8 cellular contexts compared by ENCODE assay signal in the genomic region with DNA sequence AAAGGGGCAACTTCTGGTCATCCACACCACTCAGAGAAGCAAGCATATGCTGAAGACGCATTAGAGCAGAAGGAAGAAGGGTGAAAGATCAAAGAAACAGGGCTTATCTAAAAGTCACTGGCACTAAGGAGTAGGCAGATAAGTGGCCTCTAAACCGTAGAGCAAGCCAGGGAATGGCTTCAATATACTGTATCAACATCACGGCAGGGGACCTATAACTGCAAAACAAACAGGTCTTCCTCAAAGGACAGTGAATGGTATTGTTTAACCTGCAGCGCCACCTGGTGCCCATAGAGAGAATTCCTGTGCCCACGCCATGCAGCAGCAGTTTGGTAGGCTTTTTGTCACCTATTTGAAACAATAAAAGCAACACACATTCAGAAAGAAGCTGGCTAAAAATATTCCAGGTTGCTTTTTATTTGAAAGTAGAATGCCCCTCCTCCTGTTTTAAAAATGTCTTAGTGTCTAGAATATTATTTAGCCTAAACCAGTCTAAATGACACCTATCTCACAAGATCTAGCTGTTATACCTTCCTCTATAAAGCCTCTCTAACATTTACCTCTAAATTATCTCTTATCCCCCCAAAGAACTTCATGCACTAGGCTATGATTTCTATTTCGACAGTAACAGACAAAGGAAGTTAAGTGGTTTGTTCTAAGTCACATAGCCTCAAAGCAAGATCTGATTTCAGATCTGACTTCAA. TPM values are rescaled to one million over a fixed set of nuclear protein-coding genes. Genes with fewer than 3 reads are reported as not detected.
DNase-seq lines count a peak whose midpoint lies in the region; ATAC-seq and TF ChIP-seq lines count a peak whose summit lies in the region.

No MANE protein-coding gene starts in this region.

- intact Hi-C loops in IMR-90 (cut with micrococcal nuclease), result loop anchor here (1.0 to 5.0 kb wide), 3 partner anchors 32 to 682 kb away; no protein-coding TSS in a partner anchor
- intact Hi-C loops in PC-9 (cut with micrococcal nuclease; ENCODE audit: unreplicated experiment), result loop anchor here (1.0 to 10.0 kb wide), 4 partner anchors 32 to 680 kb away; no protein-coding TSS in a partner anchor

- no peak overlapping the region for H3K56ac ChIP-seq in IMR-90 (ENCODE audit: extremely low read depth, insufficient read depth, low read length)

- no peak overlapping the region for H3K4me3 ChIP-seq in IMR-90 (ENCODE audit: insufficient read depth, low read depth, low read length)
- H3K4me3 ChIP-seq in PC-9, result no peak overlapping the region
- H3K4me3 ChIP-seq in neural cell (ENCODE audit: low read length), result no peak overlapping the region
- no peak overlapping the region for H3K4me3 ChIP-seq in thoracic aorta

- no peaks in the 10 kb centered on the region for H3K79me2 ChIP-seq in PC-9 (ENCODE audit: low read depth)
- no peaks in the 10 kb centered on the region for H3K79me2 ChIP-seq in neural cell (replicated peaks; ENCODE audit: insufficient read depth, low read length)

- H2BK20ac ChIP-seq in IMR-90 (ENCODE audit: low read depth, low read length), result no peak overlapping the region

- H3F3A ChIP-seq in PC-9 (ENCODE audit: insufficient read depth, low read depth) (peaks cover 11% of the 10 kb centered on the region; the same call in 1 of the 2 replicates), neural cell (ENCODE audit: insufficient read depth, low read length, poor library complexity, severe bottlenecking) (peaks cover 5% of the 10 kb centered on the region)

- POLR2A ChIA-PET in IMR-90 (lab: Charles Lee; ENCODE audit: unreplicated experiment) (no interaction called here), PC-9 (lab: Charles Lee; ENCODE audit: unreplicated experiment) (interaction anchor here (0.6 kb wide), 1 partner anchor 463 kb away, joined by 6 read pairs; no protein-coding TSS in a partner anchor)

- in situ Hi-C loops in IMR-90 (cut with MboI; ENCODE audit: low sequenced_read_pairs), result loop anchor here (10.0 kb wide), 1 partner anchor 690 kb away; no protein-coding TSS in a partner anchor

- H2BK15ac ChIP-seq in IMR-90 (ENCODE audit: low read depth, low read length), result no peak overlapping the region

- TF ChIP-seq EP300 in neural cell (conservative IDR thresholded peaks at IDR 0.05; ENCODE audit: poor library complexity, severe bottlenecking), result peak; percentile 20

- H2AFZ ChIP-seq in IMR-90 (replicated peaks; ENCODE audit: low read length, poor library complexity), result no peak overlapping the region
- H2AFZ ChIP-seq in PC-9, result no peak overlapping the region
- H2AFZ ChIP-seq in neural cell (ENCODE audit: low read depth, low read length), result no peak overlapping the region

- 0 out of 2 replicates have a peak overlapping the region, but pooled peaks have one; percentile 6 for H3K23ac ChIP-seq in IMR-90 (ENCODE audit: low read depth, low read length)

- H3K27ac ChIP-seq in IMR-90 (ENCODE audit: insufficient read depth, low read length) (peak overlapping the region; percentile 19; the same call in 1 of the 2 replicates), PC-9 (no peak overlapping the region), neural cell (ENCODE audit: low read length) (no peak overlapping the region), thoracic aorta (peak overlapping the region; percentile 87 to 89)

- H3K36me3 ChIP-seq in IMR-90 (ENCODE audit: control insufficient read depth, insufficient read depth, low read length) (peaks cover 23% of the 10 kb centered on the region), PC-9 (ENCODE audit: low read depth) (peaks cover 16% of the 10 kb centered on the region; the same call in 1 of the 2 replicates), neural cell (ENCODE audit: insufficient read depth, low read length) (peaks cover 5% of the 10 kb centered on the region), thoracic aorta (peaks cover 14% of the 10 kb centered on the region)

- H3K4me1 ChIP-seq in IMR-90 (ENCODE audit: control insufficient read depth, insufficient read depth, low read length), result peaks cover 20% of the 10 kb centered on the region
- no peaks in the 10 kb centered on the region for H3K4me1 ChIP-seq in PC-9 (replicated peaks; ENCODE audit: insufficient read depth)
- peaks cover 21 to 84% of the 10 kb centered on the region in 2 donors for H3K4me1 ChIP-seq in thoracic aorta (ENCODE audit: control insufficient read depth in 1 of 2, low read depth in 2 of 2)

- TF ChIP-seq RAD21 in IMR-90 (IDR thresholded peaks at IDR 0.05; ENCODE audit: low read length) (peak; percentile 85), neural cell (conservative IDR thresholded peaks at IDR 0.05) (peak; percentile 93)

- no CpG with 5 or more reads among the region's 6 CpGs for WGBS in IMR-90 (ENCODE audit: extremely low coverage in 2 of 2, insufficient read length in 1 of 2), 2 experiments

- H3K9ac ChIP-seq in IMR-90 (ENCODE audit: low read depth, low read length) (0 out of 2 replicates have a peak overlapping the region, but pooled peaks have one; percentile 3), neural cell (ENCODE audit: low read length) (no peak overlapping the region)

- H3K9me1 ChIP-seq in IMR-90 (ENCODE audit: insufficient read depth, low read length), result peaks cover 14% of the 10 kb centered on the region

- peak overlapping the region; percentile 38; the same call in 1 of the 2 replicates for H2AK5ac ChIP-seq in IMR-90 (ENCODE audit: low read depth, low read length)

- peak overlapping the region; percentile 51 for H4K91ac ChIP-seq in IMR-90 (ENCODE audit: insufficient read depth, low read depth, low read length)

- H2AK9ac ChIP-seq in IMR-90 (replicated peaks; ENCODE audit: low read depth, low read length, poor library complexity), result peak overlapping the region; percentile 2

- peak; percentile 96 for ATAC-seq in GM21423 (IDR thresholded peaks at IDR 0.05; ENCODE audit: unreplicated experiment)
- peak; percentile 40 for ATAC-seq in IMR-90 (ENCODE audit: low read depth)
- no peak for ATAC-seq in thoracic aorta (ENCODE audit: insufficient number of reproducible peaks, low FRiP score, low read depth)

- dilution Hi-C loops in IMR-90 (cut with HindIII; ENCODE audit: low sequenced_read_pairs, unreplicated experiment), result no loop called here

- H3K9me2 ChIP-seq in PC-9 (ENCODE audit: insufficient read depth), result no peaks in the 10 kb centered on the region
- no peaks in the 10 kb centered on the region for H3K9me2 ChIP-seq in neural cell (ENCODE audit: insufficient read depth, low read length)

- peak overlapping the region; percentile 38; the same call in 1 of the 2 replicates for H3K18ac ChIP-seq in IMR-90 (ENCODE audit: low read depth, low read length)

- H3K9me3 ChIP-seq in IMR-90 (ENCODE audit: control insufficient read depth, insufficient read depth, low read length) (no peaks in the 10 kb centered on the region), PC-9 (ENCODE audit: insufficient read depth, low read depth) (no peaks in the 10 kb centered on the region), neural cell (ENCODE audit: low read length) (no peaks in the 10 kb centered on the region), thoracic aorta (no peaks in the 10 kb centered on the region)

- TF ChIP-seq CTCF in IMR-90 (conservative IDR thresholded peaks at IDR 0.05; ENCODE audit: low read depth, low read length) (peak; percentile 86), PC-9 (conservative IDR thresholded peaks at IDR 0.05) (peak; percentile 92), neural cell (IDR thresholded peaks at IDR 0.05; ENCODE audit: poor library complexity, severe bottlenecking) (peak; percentile 95), thoracic aorta (IDR thresholded peaks at IDR 0.05) (peak; percentile 87)

- peaks cover 23 to 28% of the 10 kb centered on the region in 2 experiments for H3K79me1 ChIP-seq in IMR-90 (ENCODE audit: low read depth in 1 of 2, low read length in 2 of 2)

- CTCF ChIA-PET in IMR-90 (lab: Yijun Ruan, JAX), result interaction anchor here (0.6 to 1.6 kb wide), 3 partner anchors 12 to 463 kb away, joined by 3 to 6 read pairs (median 3); no protein-coding TSS in a partner anchor
- CTCF ChIA-PET in PC-9 (lab: Charles Lee), result interaction anchor here (0.6 to 1.5 kb wide), 5 partner anchors 10 to 463 kb away, joined by 3 to 5 read pairs (median 3); a partner anchor contains a TSS

- no peak for TF ChIP-seq POLR2A in IMR-90 (IDR thresholded peaks at IDR 0.05; ENCODE audit: low read depth, low read length)

- H2BK120ac ChIP-seq in IMR-90 (ENCODE audit: low read depth, low read length), result no peak overlapping the region

- H3K4ac ChIP-seq in IMR-90 (ENCODE audit: low read depth, low read length), result peak overlapping the region; percentile 39

- peak overlapping the region; percentile 30 for H2BK5ac ChIP-seq in IMR-90 (ENCODE audit: low read depth, low read length, poor library complexity, severe bottlenecking)

- H3K27me3 ChIP-seq in IMR-90 (ENCODE audit: control insufficient read depth, insufficient read depth, low read length), result no peaks in the 10 kb centered on the region
- no peaks in the 10 kb centered on the region for H3K27me3 ChIP-seq in PC-9 (ENCODE audit: insufficient read depth, low read depth)
- H3K27me3 ChIP-seq in neural cell (ENCODE audit: insufficient read depth, low read depth, low read length), result no peaks in the 10 kb centered on the region
- no peaks in the 10 kb centered on the region for H3K27me3 ChIP-seq in thoracic aorta (replicated peaks; ENCODE audit: insufficient read depth)

- H4K8ac ChIP-seq in IMR-90 (ENCODE audit: low read depth in 2 of 2, low read length in 2 of 2), result peak overlapping the region in 1 of 2 experiments; percentile 92; a peak in 2 of 4 replicates

- peak; percentile 65 for DNase-seq in D341Med (ENCODE audit: low spot score)
- peak; percentile 77 for DNase-seq in IMR-90
- DNase-seq in PC-9, result peak; percentile 58 to 59
- DNase-seq in activated T-cell treated with anti-CD3 and anti-CD28 coated beads, Interleukin-2, amount 50 U/mL, for 48 hours, result peak; percentile 64 to 66
- DNase-seq in fibroblast of peridontal ligament (ENCODE audit: extremely low read depth), result peak; percentile 78
- no peak for DNase-seq in thoracic aorta (ENCODE audit: low spot score)

- BruUV-seq in IMR-90 (replicated peaks; lab: Mats Ljungman, UMichigan) (no TSS peak), PC-9 (replicated peaks; lab: Mats Ljungman, UMichigan) (no TSS peak)

- peak overlapping the region; percentile 24; the same call in 1 of the 2 replicates for H3K14ac ChIP-seq in IMR-90 (replicated peaks; ENCODE audit: low read depth, low read length)

- H4K5ac ChIP-seq in IMR-90 (ENCODE audit: low read depth, low read length), result peak overlapping the region; percentile 54

- H3K4me2 ChIP-seq in IMR-90 (ENCODE audit: low read depth, low read length) (peak overlapping the region; percentile 7; the same call in 1 of the 2 replicates), PC-9 (no peak overlapping the region), neural cell (ENCODE audit: low read length) (no peak overlapping the region)

- H4K20me1 ChIP-seq in IMR-90 (ENCODE audit: insufficient read depth, low read length), result peaks cover 4% of the 10 kb centered on the region
- peaks cover 7% of the 10 kb centered on the region for H4K20me1 ChIP-seq in PC-9 (ENCODE audit: insufficient read depth)
- H4K20me1 ChIP-seq in neural cell (ENCODE audit: insufficient read depth), result no peaks in the 10 kb centered on the region

RNA-seq across cellular contexts. Expression of a gene that starts 21.8 kb away (rescaled TPM):
- total RNA-seq in IMR-90 (2012; rRNA removed), result 90.0 and 113 TPM in 2 replicates
- 31.1 and 35.9 TPM in 2 replicates for polyA plus RNA-seq in IMR-90 (2012; rRNA removed)
- 23.1 and 25.6 TPM in 2 replicates for polyA plus RNA-seq in IMR-90 (2012; cell fraction: cytosol; rRNA removed)
- 30.1 and 42.6 TPM in 2 replicates for polyA plus RNA-seq in IMR-90 (2012; cell fraction: nucleus; rRNA removed; ENCODE audit: low replicate concordance)
- total RNA-seq in PC-9 (2021), result 43.5 and 45.6 TPM in 2 replicates
- polyA plus RNA-seq in neural cell, result 20.8 and 23.6 TPM in 2 replicates
- 71.6 and 85.0 TPM in 2 replicates for polyA minus RNA-seq in neural cell
- total RNA-seq in thoracic aorta, result 100 to 1,000 TPM; 102 to 126 TPM

Comparison
In these comparisons a context has a peak if more than half of its experiments do, and no peak if none do; other contexts are left out.
1. H3K27ac ChIP-seq: peak in IMR-90 (single experiment) and thoracic aorta (2 of 2); none in PC-9 (single experiment) and neural cell (single experiment).
2. Peak in every context shown above with its lines, with median percentiles within 50 percentile points of each other: CTCF ChIP-seq.